17 cellular contexts compared by ENCODE assay signal in the genomic region with DNA sequence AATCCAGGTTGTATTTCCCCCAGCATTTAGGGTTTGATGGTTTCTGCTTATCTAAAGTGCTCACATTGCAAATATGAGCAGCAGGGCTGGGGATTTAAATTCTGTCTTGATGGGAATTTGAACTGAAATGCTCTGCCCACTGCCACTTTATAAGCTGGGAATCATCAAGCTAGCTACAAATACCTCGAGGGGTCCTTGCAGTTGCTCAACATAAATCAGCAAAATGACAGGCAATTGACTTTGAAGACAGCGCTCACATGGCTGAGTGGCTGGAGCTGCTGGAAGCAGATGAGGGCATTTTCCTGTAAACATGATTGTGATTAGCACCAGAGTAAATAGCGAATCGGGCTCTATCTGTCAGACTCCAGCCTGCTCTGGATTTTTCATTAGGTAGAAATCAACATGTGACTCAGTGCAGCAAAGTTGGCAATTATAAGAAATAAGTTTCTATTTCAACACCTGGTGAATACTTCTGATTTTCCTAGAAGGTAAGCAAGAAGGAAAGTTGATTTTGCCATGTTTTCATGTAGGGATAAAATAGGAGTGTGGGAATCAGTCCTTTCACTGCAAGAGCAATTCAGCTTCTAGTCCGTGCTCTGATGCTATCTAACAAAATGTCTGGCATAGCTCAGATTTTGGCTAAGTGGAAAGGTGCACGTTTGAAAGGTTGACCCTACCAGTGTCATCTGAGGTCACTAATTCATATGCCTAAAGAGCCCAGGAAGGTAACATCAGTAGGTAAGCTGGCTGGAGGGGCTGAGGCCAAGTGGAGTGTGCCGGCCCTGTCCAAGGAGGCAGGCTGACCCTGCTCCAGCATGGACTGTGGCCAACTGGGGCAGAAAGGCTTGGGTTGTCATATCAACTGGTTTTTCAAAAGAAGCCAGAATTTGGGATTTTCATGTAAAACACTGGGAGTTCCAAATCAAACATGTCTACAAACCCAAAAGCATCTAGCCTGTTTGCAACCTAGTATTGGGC. TPM values are rescaled to one million over a fixed set of nuclear protein-coding genes. Genes with fewer than 3 reads are reported as not detected.
DNase-seq lines count a peak whose midpoint lies in the region; ATAC-seq, FAIRE-seq and TF ChIP-seq lines count a peak whose summit lies in the region.
"Had no signal": no experiment of that assay in that cellular context is flagged by ENCODE, and none has a peak within 500 bp of the region (broad histone marks: within the 10 kb centered on the region; RNA-seq: fewer than 3 reads in every experiment).

No MANE protein-coding gene starts in this region.

- ATAC-seq in GM18909 (IDR thresholded peaks at IDR 0.05; ENCODE audit: poor library complexity, unreplicated experiment) (no peak), GM21360 (IDR thresholded peaks at IDR 0.05; ENCODE audit: unreplicated experiment) (no peak)
- ATAC-seq: right lobe of liver had no signal

- no peaks in the 10 kb centered on the region for H3K27me3 Mint-ChIP-seq in mesothelial cell of epicardium (ENCODE audit: low read depth)
- peaks cover 17% of the 10 kb centered on the region for H3K27me3 Mint-ChIP-seq in type B pancreatic cell

- H3K4me1 Mint-ChIP-seq in mesothelial cell of epicardium = peaks cover 86% of the 10 kb centered on the region
- H3K4me1 Mint-ChIP-seq in type B pancreatic cell (ENCODE audit: unreplicated experiment) = peaks cover 83% of the 10 kb centered on the region

- H3K27ac Mint-ChIP-seq in mesothelial cell of epicardium (peak overlapping the region; percentile 99), type B pancreatic cell (peak overlapping the region; percentile 21)
- H3K27ac Mint-ChIP-seq: activated CD4-positive, alpha-beta memory T cell treated with anti-CD3 and anti-CD28 coated beads, Interleukin-2, amount 10 ng/mL, durations not matched to agents 7 days and 5 days; memory B cell had no signal

- DNase-seq in NCI-H1105 treated with DMSO at 0.1 percent for 48 hours (lab: John Stamatoyannopoulos, UW) (peak; percentile 9), NCI-H1105 (lab: John Stamatoyannopoulos, UW) (no peak), mesothelial cell of epicardium (ENCODE audit: low spot score in 2 of 2, unreplicated experiment in 2 of 2) (no peak), type B pancreatic cell (ENCODE audit: extremely low spot score, unreplicated experiment) (no peak), NCI-H2196 (lab: John Stamatoyannopoulos, UW; ENCODE audit: unreplicated experiment) (no peak)
- DNase-seq: activated CD4-positive, alpha-beta memory T cell treated with anti-CD3 and anti-CD28 coated beads, Interleukin-2, amount 10 ng/mL, durations not matched to agents 7 days and 5 days; adrenal gland; EL; NCI-H2081 treated with DMSO at 0.1 percent for 48 hours; right lobe of liver; stimulated activated CD4-positive, alpha-beta T cell treated with anti-CD3 and anti-CD28 coated beads, Interleukin-4, amount 100 ng/mL, for 4 hours; upper lobe of left lung had no signal

- H3K36me3 Mint-ChIP-seq in mesothelial cell of epicardium = no peaks in the 10 kb centered on the region
- H3K36me3 Mint-ChIP-seq in type B pancreatic cell = no peaks in the 10 kb centered on the region
- H3K36me3 Mint-ChIP-seq: memory B cell had no signal

- no peaks in the 10 kb centered on the region for H3K9me3 Mint-ChIP-seq in mesothelial cell of epicardium
- no peaks in the 10 kb centered on the region for H3K9me3 Mint-ChIP-seq in type B pancreatic cell
- H3K9me3 Mint-ChIP-seq: activated CD4-positive, alpha-beta memory T cell treated with anti-CD3 and anti-CD28 coated beads, Interleukin-2, amount 10 ng/mL, durations not matched to agents 7 days and 5 days; memory B cell had no signal

- peak; percentile 49 for FAIRE-seq in TTC549 (lab: Jason Lieb, UNC)

- H3K4me3 Mint-ChIP-seq in mesothelial cell of epicardium (no peak overlapping the region), type B pancreatic cell (no peak overlapping the region)
- H3K4me3 Mint-ChIP-seq: activated CD4-positive, alpha-beta memory T cell treated with anti-CD3 and anti-CD28 coated beads, Interleukin-2, amount 10 ng/mL, durations not matched to agents 7 days and 5 days; memory B cell had no signal

- no peak for TF ChIP-seq CTCF in mesothelial cell of epicardium (IDR thresholded peaks at IDR 0.05; ENCODE audit: unreplicated experiment)
- no peak for TF ChIP-seq CTCF in type B pancreatic cell (conservative IDR thresholded peaks at IDR 0.05)

RNA-seq across cellular contexts. Expression of a gene that starts 39.1 kb away (rescaled TPM):
- total RNA-seq in mesothelial cell of epicardium (7.5 to 7.9 TPM (median 7.7 TPM) in 3 replicates), type B pancreatic cell (ENCODE audit: low replicate concordance) (0.36 and 0.40 TPM in 2 replicates)
- total RNA-seq: A172 had no signal
